Comparison of ENCODE assay signal across 16 cellular contexts in the genomic region with DNA sequence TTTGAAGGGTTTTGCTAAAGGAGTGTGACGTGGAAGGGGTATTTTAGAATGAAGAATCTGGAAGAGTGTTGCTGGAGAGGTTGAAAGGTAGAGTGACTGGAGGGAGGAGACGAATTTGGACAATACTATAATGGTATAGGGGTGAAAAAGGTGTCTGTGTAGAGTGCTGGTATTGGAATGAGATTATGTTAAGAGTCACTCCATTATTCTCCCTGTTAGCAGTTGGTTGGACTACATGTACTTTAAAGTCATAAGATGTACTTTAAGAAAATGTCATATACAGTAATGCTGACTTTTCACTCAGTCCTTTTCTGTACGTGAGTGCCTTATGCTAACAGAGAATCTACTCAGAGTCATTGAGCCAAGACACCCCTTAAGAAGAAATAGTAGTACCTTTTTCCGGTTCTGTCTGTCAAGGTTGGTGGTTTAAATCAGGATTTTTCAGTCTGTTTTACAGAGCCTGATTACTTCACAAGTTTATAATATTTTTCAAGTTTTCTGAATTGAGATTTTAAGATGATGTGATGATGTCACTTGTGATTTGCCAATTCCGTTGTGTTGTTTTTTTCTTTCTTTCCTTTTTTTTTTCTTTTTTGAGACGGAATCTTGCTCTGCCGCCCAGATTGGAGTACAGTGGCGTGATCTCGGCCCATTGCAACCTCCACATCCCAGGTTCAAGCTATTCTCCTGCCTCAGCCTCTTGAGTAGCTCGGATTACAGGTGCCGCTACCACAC.
"Had no signal": no experiment of that assay in that cellular context is flagged by ENCODE, and none has a peak within 500 bp of the region (broad histone marks: within the 10 kb centered on the region; RNA-seq: fewer than 3 reads in every experiment).

No MANE protein-coding gene starts in this region.

- H3K4me1 Mint-ChIP-seq: activated naive CD8-positive, alpha-beta T cell treated with anti-CD3 and anti-CD28 coated beads, Interleukin-2, amount 10 ng/mL, durations not matched to agents 7 days and 5 days; stimulated activated naive B cell treated with anti-CD40 and anti-IgM and Interleukin-4, amounts not matched to agents 10 μg/mL and 1 μg/mL and 100 μg/mL, for 72 hours had no signal

- H3K27ac Mint-ChIP-seq: activated naive CD8-positive, alpha-beta T cell treated with anti-CD3 and anti-CD28 coated beads, Interleukin-2, amount 10 ng/mL, durations not matched to agents 7 days and 5 days; effector memory CD8-positive, alpha-beta T cell; stimulated activated naive B cell treated with anti-CD40 and anti-IgM and Interleukin-4, amounts not matched to agents 10 μg/mL and 1 μg/mL and 100 μg/mL, for 72 hours had no signal

- DNase-seq: activated CD4-positive, alpha-beta T cell treated with anti-CD3 and anti-CD28 coated beads, Interleukin-2, amount 50 U/mL, for 1 hour; activated CD4-positive, CD25-positive, alpha-beta regulatory T cell; activated naive CD4-positive, alpha-beta T cell; activated naive CD8-positive, alpha-beta T cell treated with anti-CD3 and anti-CD28 coated beads, Interleukin-2, amount 10 ng/mL, durations not matched to agents 7 days and 5 days; activated T-cell treated with anti-CD3 and anti-CD28 coated beads for 4 hours; dermis blood vessel endothelial cell; effector memory CD8-positive, alpha-beta T cell; islet precursor cell; stimulated activated CD4-positive, alpha-beta T cell treated with anti-CD3 and anti-CD28 coated beads, Interleukin-15, amount 100 ng/mL, for 24 hours; stimulated activated CD4-positive, alpha-beta T cell treated with anti-CD3 and anti-CD28 coated beads, Interleukin-4, amount 100 ng/mL, for 1 hour; stimulated activated naive B cell treated with anti-CD40 and anti-IgM and Interleukin-4, amounts not matched to agents 10 μg/mL and 1 μg/mL and 100 μg/mL, for 72 hours; SW 1271; uterus had no signal

- H3K9me3 ChIP-seq: tibial nerve, uterus had no signal

- H3K4me3 Mint-ChIP-seq: activated naive CD8-positive, alpha-beta T cell treated with anti-CD3 and anti-CD28 coated beads, Interleukin-2, amount 10 ng/mL, durations not matched to agents 7 days and 5 days; effector memory CD8-positive, alpha-beta T cell; stimulated activated naive B cell treated with anti-CD40 and anti-IgM and Interleukin-4, amounts not matched to agents 10 μg/mL and 1 μg/mL and 100 μg/mL, for 72 hours had no signal

- H3K9me3 Mint-ChIP-seq: activated naive CD8-positive, alpha-beta T cell treated with anti-CD3 and anti-CD28 coated beads, Interleukin-2, amount 10 ng/mL, durations not matched to agents 7 days and 5 days; effector memory CD8-positive, alpha-beta T cell; stimulated activated naive B cell treated with anti-CD40 and anti-IgM and Interleukin-4, amounts not matched to agents 10 μg/mL and 1 μg/mL and 100 μg/mL, for 72 hours had no signal

- H3K36me3 Mint-ChIP-seq: activated naive CD8-positive, alpha-beta T cell treated with anti-CD3 and anti-CD28 coated beads, Interleukin-2, amount 10 ng/mL, durations not matched to agents 7 days and 5 days; stimulated activated naive B cell treated with anti-CD40 and anti-IgM and Interleukin-4, amounts not matched to agents 10 μg/mL and 1 μg/mL and 100 μg/mL, for 72 hours had no signal

- H3K4me1 ChIP-seq: parathyroid adenoma, uterus had no signal

- ATAC-seq: effector memory CD8-positive, alpha-beta T cell; stimulated activated naive B cell treated with anti-CD40 and anti-IgM and Interleukin-4, amounts not matched to agents 10 μg/mL and 1 μg/mL and 100 μg/mL, for 72 hours had no signal

- H3K27me3 Mint-ChIP-seq: activated naive CD8-positive, alpha-beta T cell treated with anti-CD3 and anti-CD28 coated beads, Interleukin-2, amount 10 ng/mL, durations not matched to agents 7 days and 5 days; effector memory CD8-positive, alpha-beta T cell had no signal

- H3K27me3 ChIP-seq: tibial nerve, uterus had no signal

- H3K27ac ChIP-seq: epithelial cell of prostate, parathyroid adenoma, tibial nerve, uterus had no signal

- H3K36me3 ChIP-seq: tibial nerve, uterus had no signal

- H3K4me3 ChIP-seq: tibial nerve, uterus had no signal

- H3K9ac ChIP-seq: parathyroid adenoma had no signal

- H2AFZ ChIP-seq: parathyroid adenoma had no signal
